In the genomic region with DNA sequence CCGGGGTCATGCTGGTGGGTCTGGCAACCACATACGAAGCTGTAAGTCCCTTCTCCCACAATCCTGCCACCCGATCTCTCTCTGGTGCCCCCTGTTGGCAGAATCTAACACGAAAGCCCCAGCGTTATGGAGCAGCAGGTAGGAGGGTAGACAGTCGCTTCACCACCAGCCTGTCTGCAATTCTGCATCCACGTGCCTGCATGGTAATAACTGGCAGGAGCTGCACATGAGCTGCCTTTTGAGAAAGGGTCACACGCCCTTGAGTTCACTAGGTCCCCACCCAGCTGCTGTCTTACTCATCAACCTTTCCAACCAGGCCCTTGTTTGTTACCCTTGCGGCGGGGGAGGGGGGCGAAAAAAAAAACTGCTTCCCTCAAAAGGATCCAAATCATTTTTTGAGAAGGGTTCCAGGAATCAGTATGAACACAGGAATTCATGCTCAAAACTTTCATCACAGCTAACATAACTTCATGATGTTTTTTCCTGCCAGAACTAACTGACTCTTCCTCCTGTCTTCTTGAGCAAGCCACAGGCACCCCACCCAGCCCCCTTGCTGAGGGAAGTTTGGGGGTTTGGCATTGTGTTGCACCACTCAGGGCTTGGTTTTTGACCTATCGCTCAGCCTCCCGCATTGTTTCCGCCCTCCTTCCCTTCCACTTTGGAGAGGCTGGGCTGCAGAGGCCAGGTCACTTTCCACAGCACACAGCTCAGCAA, we compare ENCODE assay signal across 8 cellular contexts. TPM values are rescaled to one million over a fixed set of nuclear protein-coding genes. Genes with fewer than 3 reads are reported as not detected.
DNase-seq lines count a peak whose midpoint lies in the region; ATAC-seq and TF ChIP-seq lines count a peak whose summit lies in the region.

No MANE protein-coding gene starts in this region.

- intact Hi-C loops in heart left ventricle (cut with DNase I) = loop anchor here in 3 of 10 donors (5.0 to 10.0 kb wide), 6 partner anchors 45 to 215 kb away; partner anchors contain the start of gene PGM5 (in 1 of the 3)
- intact Hi-C loops in gastrocnemius medialis (cut with DNase I; ENCODE audit: low total_unique reads) = loop anchor here (5.0 kb wide), 1 partner anchor 58 kb away; no protein-coding TSS in a partner anchor

- DNase-seq in ACHN (peak; percentile 38), GM19238 (ENCODE audit: insufficient read length, low spot score) (peak; percentile 25), NOMO-1 treated with dmso at 0.1 percent for 144 hours (lab: John Stamatoyannopoulos, UW; ENCODE audit: unreplicated experiment) (peak; percentile 37), heart left ventricle (peak; percentile 46 to 69 (median 55)), gastrocnemius medialis (peak in 1 of 2 donors; percentile 57)
- peak; percentile 4 for DNase-seq in activated T-helper 9 cell treated with anti-CD3 and anti-CD28 coated beads, Interleukin-2, amount 50 U/mL, for 16 hours (ENCODE audit: low read depth)

- H3K27me3 ChIP-seq in heart left ventricle (no peaks in the 10 kb centered on the region), gastrocnemius medialis (no peaks in the 10 kb centered on the region)

- H3K4me1 ChIP-seq in heart left ventricle (peaks cover 0 to 26% (median 7%) of the 10 kb centered on the region in 12 donors), gastrocnemius medialis (peaks cover 0 to 8% of the 10 kb centered on the region in 2 donors)

- 45 to 53% (median 51%) methylated on average over 14 of the region's 14 CpGs for WGBS in heart left ventricle, 4 donors

- peak; percentile 21 to 78 (median 70) for ATAC-seq in heart left ventricle
- peak; percentile 27 to 82 for ATAC-seq in gastrocnemius medialis
- no peak for ATAC-seq in GM18517 (IDR thresholded peaks at IDR 0.05; ENCODE audit: unreplicated experiment)
- ATAC-seq in HG02970 (IDR thresholded peaks at IDR 0.05; ENCODE audit: low FRiP score, unreplicated experiment) = no peak

- in situ Hi-C loops in ACHN (cut with HindIII; ENCODE audit: low pct_ligation_motif_present, low pct_unique_long_range_greater_than_20kb, low sequenced_read_pairs) (no loop called here), gastrocnemius medialis (cut with MboI; ENCODE audit: low sequenced_read_pairs in 4 of 4) (loop anchor here in 3 of 4 donors (10.0 to 25.0 kb wide), 2 partner anchors 55 to 102 kb away; no protein-coding TSS in a partner anchor)

- H3K27ac ChIP-seq in heart left ventricle (peak overlapping the region in 6 of 12 donors; percentile 2 to 69 (median 38)), gastrocnemius medialis (no peak overlapping the region)

- no peak for TF ChIP-seq POLR2A in heart left ventricle (IDR thresholded peaks at IDR 0.05)
- TF ChIP-seq POLR2A in gastrocnemius medialis (IDR thresholded peaks at IDR 0.05) = no peak

- no peaks in the 10 kb centered on the region for H3K36me3 ChIP-seq in heart left ventricle
- no peaks in the 10 kb centered on the region for H3K36me3 ChIP-seq in gastrocnemius medialis

- H3K4me3 ChIP-seq in heart left ventricle (peak overlapping the region in 1 of 12 donors; percentile 17), gastrocnemius medialis (no peak overlapping the region)

- TF ChIP-seq CTCF in heart left ventricle (IDR thresholded peaks at IDR 0.05) (peak in 10 of 12 donors; percentile 29 to 57 (median 42)), gastrocnemius medialis (IDR thresholded peaks at IDR 0.05 in 4 of 5, conservative IDR thresholded peaks at IDR 0.05 in 1 of 5) (peak; percentile 21 to 69 (median 53))

- H3K9me3 ChIP-seq in heart left ventricle (no peaks in the 10 kb centered on the region), gastrocnemius medialis (no peaks in the 10 kb centered on the region)

RNA-seq across cellular contexts. Expression of gene TMEM252, which starts 19.6 kb away (rescaled TPM):
- total RNA-seq in heart left ventricle (not detected), gastrocnemius medialis (not detected)
- not detected for polyA plus RNA-seq in heart left ventricle

Comparison
In these comparisons a context has a peak if more than half of its experiments do, and no peak if none do; other contexts are left out.
1. ATAC-seq: peak in heart left ventricle (4 of 4) and gastrocnemius medialis (2 of 2); none in GM18517 (single experiment) and HG02970 (single experiment).